ENCODE assay signal across 1 cellular context in genomic region chr2:122191331-122191730, GRCh38.
TF ChIP-seq lines count a peak whose summit lies in the region.

No MANE protein-coding gene starts in this region.

TF ChIP-seq in GM23338, 12 proteins besides CTCF, POLR2A, EP300 and RAD21 (continued from another document):
- TF ChIP-seq, protein P1, sequence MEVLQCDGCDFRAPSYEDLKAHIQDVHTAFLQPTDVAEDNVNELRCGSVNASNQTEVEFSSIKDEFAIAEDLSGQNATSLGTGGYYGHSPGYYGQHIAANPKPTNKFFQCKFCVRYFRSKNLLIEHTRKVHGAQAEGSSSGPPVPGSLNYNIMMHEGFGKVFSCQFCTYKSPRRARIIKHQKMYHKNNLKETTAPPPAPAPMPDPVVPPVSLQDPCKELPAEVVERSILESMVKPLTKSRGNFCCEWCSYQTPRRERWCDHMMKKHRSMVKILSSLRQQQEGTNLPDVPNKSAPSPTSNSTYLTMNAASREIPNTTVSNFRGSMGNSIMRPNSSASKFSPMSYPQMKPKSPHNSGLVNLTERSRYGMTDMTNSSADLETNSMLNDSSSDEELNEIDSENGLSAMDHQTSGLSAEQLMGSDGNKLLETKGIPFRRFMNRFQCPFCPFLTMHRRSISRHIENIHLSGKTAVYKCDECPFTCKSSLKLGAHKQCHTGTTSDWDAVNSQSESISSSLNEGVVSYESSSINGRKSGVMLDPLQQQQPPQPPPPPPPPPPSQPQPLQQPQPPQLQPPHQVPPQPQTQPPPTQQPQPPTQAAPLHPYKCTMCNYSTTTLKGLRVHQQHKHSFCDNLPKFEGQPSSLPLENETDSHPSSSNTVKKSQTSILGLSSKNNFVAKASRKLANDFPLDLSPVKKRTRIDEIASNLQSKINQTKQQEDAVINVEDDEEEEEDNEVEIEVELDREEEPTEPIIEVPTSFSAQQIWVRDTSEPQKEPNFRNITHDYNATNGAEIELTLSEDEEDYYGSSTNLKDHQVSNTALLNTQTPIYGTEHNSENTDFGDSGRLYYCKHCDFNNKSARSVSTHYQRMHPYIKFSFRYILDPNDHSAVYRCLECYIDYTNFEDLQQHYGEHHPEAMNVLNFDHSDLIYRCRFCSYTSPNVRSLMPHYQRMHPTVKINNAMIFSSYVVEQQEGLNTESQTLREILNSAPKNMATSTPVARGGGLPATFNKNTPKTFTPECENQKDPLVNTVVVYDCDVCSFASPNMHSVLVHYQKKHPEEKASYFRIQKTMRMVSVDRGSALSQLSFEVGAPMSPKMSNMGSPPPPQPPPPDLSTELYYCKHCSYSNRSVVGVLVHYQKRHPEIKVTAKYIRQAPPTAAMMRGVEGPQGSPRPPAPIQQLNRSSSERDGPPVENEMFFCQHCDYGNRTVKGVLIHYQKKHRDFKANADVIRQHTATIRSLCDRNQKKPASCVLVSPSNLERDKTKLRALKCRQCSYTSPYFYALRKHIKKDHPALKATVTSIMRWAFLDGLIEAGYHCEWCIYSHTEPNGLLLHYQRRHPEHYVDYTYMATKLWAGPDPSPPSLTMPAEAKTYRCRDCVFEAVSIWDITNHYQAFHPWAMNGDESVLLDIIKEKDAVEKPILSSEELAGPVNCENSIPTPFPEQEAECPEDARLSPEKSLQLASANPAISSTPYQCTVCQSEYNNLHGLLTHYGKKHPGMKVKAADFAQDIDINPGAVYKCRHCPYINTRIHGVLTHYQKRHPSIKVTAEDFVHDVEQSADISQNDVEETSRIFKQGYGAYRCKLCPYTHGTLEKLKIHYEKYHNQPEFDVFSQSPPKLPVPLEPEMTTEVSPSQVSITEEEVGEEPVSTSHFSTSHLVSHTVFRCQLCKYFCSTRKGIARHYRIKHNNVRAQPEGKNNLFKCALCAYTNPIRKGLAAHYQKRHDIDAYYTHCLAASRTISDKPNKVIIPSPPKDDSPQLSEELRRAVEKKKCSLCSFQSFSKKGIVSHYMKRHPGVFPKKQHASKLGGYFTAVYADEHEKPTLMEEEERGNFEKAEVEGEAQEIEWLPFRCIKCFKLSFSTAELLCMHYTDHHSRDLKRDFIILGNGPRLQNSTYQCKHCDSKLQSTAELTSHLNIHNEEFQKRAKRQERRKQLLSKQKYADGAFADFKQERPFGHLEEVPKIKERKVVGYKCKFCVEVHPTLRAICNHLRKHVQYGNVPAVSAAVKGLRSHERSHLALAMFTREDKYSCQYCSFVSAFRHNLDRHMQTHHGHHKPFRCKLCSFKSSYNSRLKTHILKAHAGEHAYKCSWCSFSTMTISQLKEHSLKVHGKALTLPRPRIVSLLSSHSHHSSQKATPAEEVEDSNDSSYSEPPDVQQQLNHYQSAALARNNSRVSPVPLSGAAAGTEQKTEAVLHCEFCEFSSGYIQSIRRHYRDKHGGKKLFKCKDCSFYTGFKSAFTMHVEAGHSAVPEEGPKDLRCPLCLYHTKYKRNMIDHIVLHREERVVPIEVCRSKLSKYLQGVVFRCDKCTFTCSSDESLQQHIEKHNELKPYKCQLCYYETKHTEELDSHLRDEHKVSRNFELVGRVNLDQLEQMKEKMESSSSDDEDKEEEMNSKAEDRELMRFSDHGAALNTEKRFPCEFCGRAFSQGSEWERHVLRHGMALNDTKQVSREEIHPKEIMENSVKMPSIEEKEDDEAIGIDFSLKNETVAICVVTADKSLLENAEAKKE (CRISPR knock-in tag; IDR thresholded peaks at IDR 0.05): no peak
- TF ChIP-seq ZNF331 (CRISPR knock-in tag; IDR thresholded peaks at IDR 0.05; ENCODE audit: low read depth): no peak
- no peak for TF ChIP-seq CREB1 (CRISPR knock-in tag; IDR thresholded peaks at IDR 0.05; ENCODE audit: low read depth)
TF ChIP-seq in GM23338: peak in this region for 0.
